In genomic region chr9:2634158-2634557, GRCh38 we compare ENCODE assay signal across 22 cellular contexts. TPM values are rescaled to one million over a fixed set of nuclear protein-coding genes. Genes with fewer than 3 reads are reported as not detected.
A peak's percentile ranks its signal among the peaks of the same experiment; 100 is the strongest.
DNase-seq lines count a peak whose midpoint lies in the region; ATAC-seq and TF ChIP-seq lines count a peak whose summit lies in the region.
"Had no signal": no experiment of that assay in that cellular context is flagged by ENCODE, and none has a peak within 500 bp of the region (broad histone marks: within the 10 kb centered on the region; RNA-seq: fewer than 3 reads in every experiment).

No MANE protein-coding gene starts in this region.

- no peaks in the 10 kb centered on the region for H3F3A ChIP-seq in neural cell (ENCODE audit: insufficient read depth, low read length, poor library complexity, severe bottlenecking)

- no peaks in the 10 kb centered on the region for H3K9me2 ChIP-seq in neural cell (ENCODE audit: insufficient read depth, low read length)

- ATAC-seq in DND-41 (ENCODE audit: insufficient read depth, low read depth) (peak; percentile 24; the same call in 1 of the 3 replicates), Right ventricle myocardium superior (ENCODE audit: poor library complexity) (peak; percentile 64), GM18868 (IDR thresholded peaks at IDR 0.05; ENCODE audit: unreplicated experiment) (no peak), GM18511 (IDR thresholded peaks at IDR 0.05; ENCODE audit: unreplicated experiment) (no peak)
- ATAC-seq: activated CD8-positive, alpha-beta T cell treated with anti-CD3 and anti-CD28 coated beads, Interleukin-2, amount 10 ng/mL, durations not matched to agents 7 days and 5 days; GM12878 had no signal

- H3K27ac ChIP-seq in DND-41 (ENCODE audit: low read length) (no peak overlapping the region), neural cell (ENCODE audit: low read length) (peak overlapping the region; percentile 80)
- H3K27ac ChIP-seq: adrenal gland, VCaP had no signal

- H3K4me3 ChIP-seq in DND-41 (ENCODE audit: low read depth in 1 of 2, low read length in 2 of 2) (no peak overlapping the region), neural cell (ENCODE audit: low read length) (no peak overlapping the region), Caco-2 (ENCODE audit: low read depth, low read length) (no peak overlapping the region)
- H3K4me3 ChIP-seq: adrenal gland, GM12878 had no signal

- no peak for DNase-seq in DND-41
- DNase-seq in cerebellar cortex (ENCODE audit: low spot score) = peak; percentile 28
- no peak for DNase-seq in Right ventricle myocardium superior
- DNase-seq in COLO829 (ENCODE audit: low spot score) = no peak
- DNase-seq in Caco-2 = no peak
- DNase-seq: activated CD8-positive, alpha-beta T cell treated with anti-CD3 and anti-CD28 coated beads, Interleukin-2, amount 10 ng/mL, durations not matched to agents 7 days and 5 days; adrenal gland; COR-L47; endodermal cell; foreskin melanocyte; GDM1; immature natural killer cell; Kasumi-1; mesendoderm; NCI-H1105 treated with DMSO at 0.1 percent for 48 hours had no signal

- H4K20me1 ChIP-seq in DND-41 (ENCODE audit: insufficient read depth, low read length) = peaks cover 53% of the 10 kb centered on the region
- no peaks in the 10 kb centered on the region for H4K20me1 ChIP-seq in neural cell (ENCODE audit: insufficient read depth)

- peaks cover 69% of the 10 kb centered on the region for H3K79me2 ChIP-seq in DND-41 (ENCODE audit: insufficient read depth, low read length)
- peaks cover 19% of the 10 kb centered on the region for H3K79me2 ChIP-seq in neural cell (replicated peaks; ENCODE audit: insufficient read depth, low read length)

- H3K9ac ChIP-seq in DND-41 (ENCODE audit: low read depth, low read length) (no peak overlapping the region), neural cell (ENCODE audit: low read length) (no peak overlapping the region)

- H3K4me2 ChIP-seq in DND-41 (ENCODE audit: insufficient read depth, low read length) = no peak overlapping the region
- no peak overlapping the region for H3K4me2 ChIP-seq in neural cell (ENCODE audit: low read length)

- TF ChIP-seq CTCF in DND-41 (IDR thresholded peaks at IDR 0.05; ENCODE audit: borderline replicate concordance, extremely low read depth, low read length, poor library complexity, severe bottlenecking) (no peak), neural cell (IDR thresholded peaks at IDR 0.05; ENCODE audit: poor library complexity, severe bottlenecking) (no peak), Caco-2 (IDR thresholded peaks at IDR 0.05; ENCODE audit: insufficient read depth in 1 of 2, low read depth in 1 of 2, low read length in 1 of 2, severe bottlenecking in 1 of 2, unreplicated experiment in 1 of 2) (no peak)

- H3K4me3 Mint-ChIP-seq in Caco-2 (ENCODE audit: unreplicated experiment) = no peak overlapping the region
- H3K4me3 Mint-ChIP-seq: activated CD8-positive, alpha-beta T cell treated with anti-CD3 and anti-CD28 coated beads, Interleukin-2, amount 10 ng/mL, durations not matched to agents 7 days and 5 days; central memory CD8-positive, alpha-beta T cell; endodermal cell; immature natural killer cell; nephron had no signal

- no peak overlapping the region for H3K27ac Mint-ChIP-seq in Caco-2 (ENCODE audit: unreplicated experiment)
- H3K27ac Mint-ChIP-seq: activated CD8-positive, alpha-beta T cell treated with anti-CD3 and anti-CD28 coated beads, Interleukin-2, amount 10 ng/mL, durations not matched to agents 7 days and 5 days; endodermal cell; immature natural killer cell had no signal

- TF ChIP-seq RAD21 in neural cell (conservative IDR thresholded peaks at IDR 0.05) = no peak

- H3K27me3 ChIP-seq in DND-41 (ENCODE audit: insufficient read depth, low read length, poor library complexity) = no peaks in the 10 kb centered on the region
- no peaks in the 10 kb centered on the region for H3K27me3 ChIP-seq in neural cell (ENCODE audit: insufficient read depth, low read depth, low read length)
- H3K27me3 ChIP-seq in Caco-2 (replicated peaks; ENCODE audit: control insufficient read depth, insufficient read depth, low read length) = no peaks in the 10 kb centered on the region
- H3K27me3 ChIP-seq: adrenal gland had no signal

- TF ChIP-seq EP300 in neural cell (conservative IDR thresholded peaks at IDR 0.05; ENCODE audit: poor library complexity, severe bottlenecking) = no peak

- H3K4me1 ChIP-seq in DND-41 (ENCODE audit: insufficient read depth, low read length) (no peaks in the 10 kb centered on the region), Caco-2 (no peaks in the 10 kb centered on the region)

- H3K9me3 Mint-ChIP-seq in Caco-2 (ENCODE audit: unreplicated experiment) = no peaks in the 10 kb centered on the region
- H3K9me3 Mint-ChIP-seq: central memory CD8-positive, alpha-beta T cell; endodermal cell; nephron had no signal

- H3K27me3 Mint-ChIP-seq in Caco-2 (ENCODE audit: insufficient read depth, unreplicated experiment) = no peaks in the 10 kb centered on the region
- H3K27me3 Mint-ChIP-seq: central memory CD8-positive, alpha-beta T cell had no signal

- peaks cover 10% of the 10 kb centered on the region for H3K4me1 Mint-ChIP-seq in Caco-2 (ENCODE audit: low read depth, unreplicated experiment)
- H3K4me1 Mint-ChIP-seq: central memory CD8-positive, alpha-beta T cell had no signal

- H3K9me3 ChIP-seq in DND-41 (ENCODE audit: insufficient read depth, low read length, severe bottlenecking) (no peaks in the 10 kb centered on the region), neural cell (ENCODE audit: low read length) (no peaks in the 10 kb centered on the region), Caco-2 (no peaks in the 10 kb centered on the region)
- H3K9me3 ChIP-seq: adrenal gland had no signal

- H3K36me3 ChIP-seq in DND-41 (ENCODE audit: insufficient read depth, low read length) = peaks cover 45% of the 10 kb centered on the region
- peaks cover under 1% of the 10 kb centered on the region for H3K36me3 ChIP-seq in neural cell (ENCODE audit: insufficient read depth, low read length)
- no peaks in the 10 kb centered on the region for H3K36me3 ChIP-seq in Caco-2 (ENCODE audit: control insufficient read depth, insufficient read depth, low read length)
- H3K36me3 ChIP-seq: adrenal gland had no signal

- POLR2A ChIA-PET in Caco-2 (lab: Charles Lee) = no interaction called here

- intact Hi-C loops in Right ventricle myocardium superior (cut with DNase I) = no loop called here
- intact Hi-C loops in Caco-2 (cut with micrococcal nuclease; ENCODE audit: unreplicated experiment) = no loop called here

- no peak overlapping the region for H2AFZ ChIP-seq in DND-41 (ENCODE audit: low read depth, low read length)
- H2AFZ ChIP-seq in neural cell (ENCODE audit: low read depth, low read length) = no peak overlapping the region

- CTCF ChIA-PET in Caco-2 (lab: Charles Lee) = no interaction called here

- H3K36me3 Mint-ChIP-seq in Caco-2 (ENCODE audit: insufficient read depth, unreplicated experiment) = peaks cover 28% of the 10 kb centered on the region

- BruUV-seq in Caco-2 (replicated peaks; lab: Mats Ljungman, UMichigan) = no TSS peak

TF ChIP-seq in neural cell, 6 proteins besides CTCF, POLR2A, EP300 and RAD21:
- no peak for TF ChIP-seq EZH2 (IDR thresholded peaks at IDR 0.05; ENCODE audit: borderline replicate concordance, insufficient read depth, low read length, poor library complexity, severe bottlenecking)
- TF ChIP-seq REST (IDR thresholded peaks at IDR 0.05; ENCODE audit: borderline replicate concordance) = no peak
- TF ChIP-seq POLR2AphosphoS5 (IDR thresholded peaks at IDR 0.05) = no peak

RNA-seq across cellular contexts. Expression of gene VLDLR, which starts 12.6 kb away (rescaled TPM):
- total RNA-seq in Right ventricle myocardium superior (121 TPM), Caco-2 (2022) (35.7 and 42.3 TPM in 2 replicates)
- 62.4 and 62.7 TPM in 2 replicates for polyA plus RNA-seq in neural cell
- polyA minus RNA-seq in neural cell = 88.4 and 96.4 TPM in 2 replicates

Comparison
In these comparisons a context has a peak if more than half of its experiments do, and no peak if none do; other contexts are left out.
1. ATAC-seq: peak in DND-41 (single experiment) and Right ventricle myocardium superior (single experiment); none in GM18868 (single experiment) and GM18511 (single experiment).